In genomic region chr6:161961796-161962195, GRCh38 we compare ENCODE assay signal across 4 cellular contexts.
"Had no signal": no experiment of that assay in that cellular context is flagged by ENCODE, and none has a peak within 500 bp of the region (broad histone marks: within the 10 kb centered on the region; RNA-seq: fewer than 3 reads in every experiment).

No MANE protein-coding gene starts in this region.

- H3K4me3 ChIP-seq: GM23338 had no signal

- H3K4me3 Mint-ChIP-seq: GM23338, H9 had no signal

- H2AFZ ChIP-seq: GM23338 had no signal

- H3K9me3 Mint-ChIP-seq: GM23338, H9 had no signal

- DNase-seq: H9, HCEC 1CT, IMR-90 had no signal

- H3K27ac Mint-ChIP-seq: GM23338, H9 had no signal

- ATAC-seq: GM23338 had no signal

- H3K4me2 ChIP-seq: GM23338 had no signal
